Comparison of ENCODE assay signal across 1 cellular context in genomic region chr1:165871311-165872067, GRCh38.
A peak's percentile ranks its signal among the peaks of the same experiment; 100 is the strongest.
TF ChIP-seq lines count a peak whose summit lies in the region.

No MANE protein-coding gene starts in this region.

TF ChIP-seq in HepG2, 621 proteins besides CTCF, POLR2A, EP300 and RAD21 (continued from another document and continues in another):
- TF ChIP-seq, protein P1, sequence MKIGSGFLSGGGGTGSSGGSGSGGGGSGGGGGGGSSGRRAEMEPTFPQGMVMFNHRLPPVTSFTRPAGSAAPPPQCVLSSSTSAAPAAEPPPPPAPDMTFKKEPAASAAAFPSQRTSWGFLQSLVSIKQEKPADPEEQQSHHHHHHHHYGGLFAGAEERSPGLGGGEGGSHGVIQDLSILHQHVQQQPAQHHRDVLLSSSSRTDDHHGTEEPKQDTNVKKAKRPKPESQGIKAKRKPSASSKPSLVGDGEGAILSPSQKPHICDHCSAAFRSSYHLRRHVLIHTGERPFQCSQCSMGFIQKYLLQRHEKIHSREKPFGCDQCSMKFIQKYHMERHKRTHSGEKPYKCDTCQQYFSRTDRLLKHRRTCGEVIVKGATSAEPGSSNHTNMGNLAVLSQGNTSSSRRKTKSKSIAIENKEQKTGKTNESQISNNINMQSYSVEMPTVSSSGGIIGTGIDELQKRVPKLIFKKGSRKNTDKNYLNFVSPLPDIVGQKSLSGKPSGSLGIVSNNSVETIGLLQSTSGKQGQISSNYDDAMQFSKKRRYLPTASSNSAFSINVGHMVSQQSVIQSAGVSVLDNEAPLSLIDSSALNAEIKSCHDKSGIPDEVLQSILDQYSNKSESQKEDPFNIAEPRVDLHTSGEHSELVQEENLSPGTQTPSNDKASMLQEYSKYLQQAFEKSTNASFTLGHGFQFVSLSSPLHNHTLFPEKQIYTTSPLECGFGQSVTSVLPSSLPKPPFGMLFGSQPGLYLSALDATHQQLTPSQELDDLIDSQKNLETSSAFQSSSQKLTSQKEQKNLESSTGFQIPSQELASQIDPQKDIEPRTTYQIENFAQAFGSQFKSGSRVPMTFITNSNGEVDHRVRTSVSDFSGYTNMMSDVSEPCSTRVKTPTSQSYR (CRISPR knock-in tag; IDR thresholded peaks at IDR 0.05; ENCODE audit: borderline replicate concordance) = no peak
- TF ChIP-seq HCFC1 (IDR thresholded peaks at IDR 0.05; ENCODE audit: low read depth, low read length) (no peak), ZNF547 (CRISPR knock-in tag; IDR thresholded peaks at IDR 0.05) (peak; percentile 47; the same call in 1 of the 2 replicates), ZNF691 (CRISPR knock-in tag; IDR thresholded peaks at IDR 0.05; ENCODE audit: borderline replicate concordance, low read depth) (peak; percentile 77; the same call in 1 of the 2 replicates), RFX1 (IDR thresholded peaks at IDR 0.05) (no peak), HDAC2 (CRISPR knock-in tag; IDR thresholded peaks at IDR 0.05) (peak; percentile 72), PHF5A (CRISPR knock-in tag; IDR thresholded peaks at IDR 0.05; ENCODE audit: low read depth, unreplicated experiment) (peak; percentile 39), ZNF879 (CRISPR knock-in tag; IDR thresholded peaks at IDR 0.05) (no peak), SMAD9 (CRISPR knock-in tag; IDR thresholded peaks at IDR 0.05) (no peak), ZMYM4 (CRISPR knock-in tag; IDR thresholded peaks at IDR 0.05) (peak; percentile 91), NR2F6 (IDR thresholded peaks at IDR 0.05) (peak; percentile 56), NR2F6 (CRISPR knock-in tag; IDR thresholded peaks at IDR 0.05) (peak; percentile 87), ZNF430 (CRISPR knock-in tag; IDR thresholded peaks at IDR 0.05) (0 out of 2 replicates have a peak, but pooled peaks have one; percentile 23), ZNF292 (CRISPR knock-in tag; IDR thresholded peaks at IDR 0.05; ENCODE audit: borderline replicate concordance, low read depth) (peak; percentile 92), ZNF496 (CRISPR knock-in tag; IDR thresholded peaks at IDR 0.05; ENCODE audit: insufficient replicate concordance) (no peak), AKAP8 (CRISPR knock-in tag; IDR thresholded peaks at IDR 0.05) (no peak), SSRP1 (CRISPR knock-in tag; IDR thresholded peaks at IDR 0.05) (no peak), SRSF9 (IDR thresholded peaks at IDR 0.05; ENCODE audit: borderline replicate concordance, insufficient read depth, low read depth, low read length, poor library complexity, severe bottlenecking) (no peak), ZNF326 (CRISPR knock-in tag; IDR thresholded peaks at IDR 0.05; ENCODE audit: borderline replicate concordance) (no peak), ZNF7 (CRISPR knock-in tag; IDR thresholded peaks at IDR 0.05) (peak; percentile 35; the same call in 1 of the 2 replicates), ZFP37 (CRISPR knock-in tag; IDR thresholded peaks at IDR 0.05; ENCODE audit: borderline replicate concordance) (no peak), AGO1 (IDR thresholded peaks at IDR 0.05; ENCODE audit: low read depth, low read length, poor library complexity, severe bottlenecking) (no peak), HMGA1 (CRISPR knock-in tag; conservative IDR thresholded peaks at IDR 0.05) (no peak), CHD2 (IDR thresholded peaks at IDR 0.05; ENCODE audit: low read depth, low read length) (no peak), POGK (CRISPR knock-in tag; conservative IDR thresholded peaks at IDR 0.05) (no peak), RXRA (CRISPR knock-in tag; IDR thresholded peaks at IDR 0.05) (peak; percentile 66; the same call in 1 of the 2 replicates), ZNF512 (CRISPR knock-in tag; IDR thresholded peaks at IDR 0.05) (no peak), BCL6 (CRISPR knock-in tag; IDR thresholded peaks at IDR 0.05) (peak; percentile 55), ONECUT2 (CRISPR knock-in tag; IDR thresholded peaks at IDR 0.05) (no peak), NFIC (IDR thresholded peaks at IDR 0.05; ENCODE audit: low read length) (0 out of 2 replicates have a peak, but pooled peaks have one; percentile 26), TBX3 (IDR thresholded peaks at IDR 0.05; ENCODE audit: borderline replicate concordance) (no peak), ZNF101 (CRISPR knock-in tag; IDR thresholded peaks at IDR 0.05; ENCODE audit: borderline replicate concordance, low read depth) (no peak), FOSL2 (CRISPR knock-in tag; IDR thresholded peaks at IDR 0.05) (peak; percentile 47; the same call in 1 of the 2 replicates), RFXANK (CRISPR knock-in tag; IDR thresholded peaks at IDR 0.05) (no peak), FLYWCH1 (CRISPR knock-in tag; IDR thresholded peaks at IDR 0.05) (no peak), SP5 (CRISPR knock-in tag; IDR thresholded peaks at IDR 0.05; ENCODE audit: borderline replicate concordance, low read depth) (no peak; the same call in 1 of the 2 replicates), HOXA7 (CRISPR knock-in tag; IDR thresholded peaks at IDR 0.05) (no peak), NBN (conservative IDR thresholded peaks at IDR 0.05) (no peak), ZBTB14 (CRISPR knock-in tag; IDR thresholded peaks at IDR 0.05) (no peak), MED1 (CRISPR knock-in tag; IDR thresholded peaks at IDR 0.05) (peak; percentile 67), CHD4 (IDR thresholded peaks at IDR 0.05; ENCODE audit: borderline replicate concordance, low read length) (no peak), KAT7 (CRISPR knock-in tag; IDR thresholded peaks at IDR 0.05; ENCODE audit: borderline replicate concordance) (no peak), MAFK (conservative IDR thresholded peaks at IDR 0.05 in 1 of 2, IDR thresholded peaks at IDR 0.05 in 1 of 2; ENCODE audit: low read length in 2 of 2) (no peak), HNF4A (CRISPR knock-in tag; IDR thresholded peaks at IDR 0.05) (peak; percentile 69), MXI1 (IDR thresholded peaks at IDR 0.05; ENCODE audit: borderline replicate concordance, low read depth, low read length) (peak; percentile 33; the same call in 1 of the 3 replicates), ZMAT3 (CRISPR knock-in tag; conservative IDR thresholded peaks at IDR 0.05) (no peak), PCBP1 (IDR thresholded peaks at IDR 0.05; ENCODE audit: borderline replicate concordance, low read depth, low read length) (no peak)
- TF ChIP-seq, protein P2, sequence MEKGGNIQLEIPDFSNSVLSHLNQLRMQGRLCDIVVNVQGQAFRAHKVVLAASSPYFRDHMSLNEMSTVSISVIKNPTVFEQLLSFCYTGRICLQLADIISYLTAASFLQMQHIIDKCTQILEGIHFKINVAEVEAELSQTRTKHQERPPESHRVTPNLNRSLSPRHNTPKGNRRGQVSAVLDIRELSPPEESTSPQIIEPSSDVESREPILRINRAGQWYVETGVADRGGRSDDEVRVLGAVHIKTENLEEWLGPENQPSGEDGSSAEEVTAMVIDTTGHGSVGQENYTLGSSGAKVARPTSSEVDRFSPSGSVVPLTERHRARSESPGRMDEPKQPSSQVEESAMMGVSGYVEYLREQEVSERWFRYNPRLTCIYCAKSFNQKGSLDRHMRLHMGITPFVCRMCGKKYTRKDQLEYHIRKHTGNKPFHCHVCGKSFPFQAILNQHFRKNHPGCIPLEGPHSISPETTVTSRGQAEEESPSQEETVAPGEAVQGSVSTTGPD (CRISPR knock-in tag; IDR thresholded peaks at IDR 0.05) = no peak
- TF ChIP-seq, protein P3, sequence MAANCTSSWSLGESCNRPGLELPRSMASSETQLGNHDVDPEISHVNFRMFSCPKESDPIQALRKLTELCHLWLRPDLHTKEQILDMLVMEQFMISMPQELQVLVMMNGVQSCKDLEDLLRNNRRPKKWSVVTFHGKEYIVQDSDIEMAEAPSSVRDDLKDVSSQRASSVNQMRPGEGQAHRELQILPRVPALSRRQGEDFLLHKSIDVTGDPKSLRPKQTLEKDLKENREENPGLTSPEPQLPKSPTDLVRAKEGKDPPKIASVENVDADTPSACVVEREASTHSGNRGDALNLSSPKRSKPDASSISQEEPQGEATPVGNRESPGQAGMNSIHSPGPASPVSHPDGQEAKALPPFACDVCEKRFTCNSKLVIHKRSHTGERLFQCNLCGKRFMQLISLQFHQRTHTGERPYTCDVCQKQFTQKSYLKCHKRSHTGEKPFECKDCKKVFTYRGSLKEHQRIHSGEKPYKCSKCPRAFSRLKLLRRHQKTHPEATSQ (CRISPR knock-in tag; IDR thresholded peaks at IDR 0.05; ENCODE audit: borderline replicate concordance) = no peak
- TF ChIP-seq, protein P4, sequence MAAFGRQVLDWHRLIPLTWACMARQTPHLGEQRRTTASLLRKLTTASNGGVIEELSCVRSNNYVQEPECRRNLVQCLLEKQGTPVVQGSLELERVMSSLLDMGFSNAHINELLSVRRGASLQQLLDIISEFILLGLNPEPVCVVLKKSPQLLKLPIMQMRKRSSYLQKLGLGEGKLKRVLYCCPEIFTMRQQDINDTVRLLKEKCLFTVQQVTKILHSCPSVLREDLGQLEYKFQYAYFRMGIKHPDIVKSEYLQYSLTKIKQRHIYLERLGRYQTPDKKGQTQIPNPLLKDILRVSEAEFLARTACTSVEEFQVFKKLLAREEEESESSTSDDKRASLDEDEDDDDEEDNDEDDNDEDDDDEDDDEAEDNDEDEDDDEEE (CRISPR knock-in tag; IDR thresholded peaks at IDR 0.05) = peak; percentile 67; the same call in 1 of the 2 replicates
- TF ChIP-seq, protein P5, sequence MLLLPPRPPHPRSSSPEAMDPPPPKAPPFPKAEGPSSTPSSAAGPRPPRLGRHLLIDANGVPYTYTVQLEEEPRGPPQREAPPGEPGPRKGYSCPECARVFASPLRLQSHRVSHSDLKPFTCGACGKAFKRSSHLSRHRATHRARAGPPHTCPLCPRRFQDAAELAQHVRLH (CRISPR knock-in tag; IDR thresholded peaks at IDR 0.05; ENCODE audit: borderline replicate concordance, low read depth) = no peak; the same call in 1 of the 2 replicates
- TF ChIP-seq, protein P6, sequence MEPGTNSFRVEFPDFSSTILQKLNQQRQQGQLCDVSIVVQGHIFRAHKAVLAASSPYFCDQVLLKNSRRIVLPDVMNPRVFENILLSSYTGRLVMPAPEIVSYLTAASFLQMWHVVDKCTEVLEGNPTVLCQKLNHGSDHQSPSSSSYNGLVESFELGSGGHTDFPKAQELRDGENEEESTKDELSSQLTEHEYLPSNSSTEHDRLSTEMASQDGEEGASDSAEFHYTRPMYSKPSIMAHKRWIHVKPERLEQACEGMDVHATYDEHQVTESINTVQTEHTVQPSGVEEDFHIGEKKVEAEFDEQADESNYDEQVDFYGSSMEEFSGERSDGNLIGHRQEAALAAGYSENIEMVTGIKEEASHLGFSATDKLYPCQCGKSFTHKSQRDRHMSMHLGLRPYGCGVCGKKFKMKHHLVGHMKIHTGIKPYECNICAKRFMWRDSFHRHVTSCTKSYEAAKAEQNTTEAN (CRISPR knock-in tag; conservative IDR thresholded peaks at IDR 0.05) = no peak
- TF ChIP-seq, protein P7, sequence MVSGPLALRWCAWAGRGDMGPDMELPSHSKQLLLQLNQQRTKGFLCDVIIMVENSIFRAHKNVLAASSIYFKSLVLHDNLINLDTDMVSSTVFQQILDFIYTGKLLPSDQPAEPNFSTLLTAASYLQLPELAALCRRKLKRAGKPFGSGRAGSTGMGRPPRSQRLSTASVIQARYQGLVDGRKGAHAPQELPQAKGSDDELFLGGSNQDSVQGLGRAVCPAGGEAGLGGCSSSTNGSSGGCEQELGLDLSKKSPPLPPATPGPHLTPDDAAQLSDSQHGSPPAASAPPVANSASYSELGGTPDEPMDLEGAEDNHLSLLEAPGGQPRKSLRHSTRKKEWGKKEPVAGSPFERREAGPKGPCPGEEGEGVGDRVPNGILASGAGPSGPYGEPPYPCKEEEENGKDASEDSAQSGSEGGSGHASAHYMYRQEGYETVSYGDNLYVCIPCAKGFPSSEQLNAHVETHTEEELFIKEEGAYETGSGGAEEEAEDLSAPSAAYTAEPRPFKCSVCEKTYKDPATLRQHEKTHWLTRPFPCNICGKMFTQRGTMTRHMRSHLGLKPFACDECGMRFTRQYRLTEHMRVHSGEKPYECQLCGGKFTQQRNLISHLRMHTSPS (CRISPR knock-in tag; IDR thresholded peaks at IDR 0.05; ENCODE audit: low read depth) = no peak
